ENCODE assay signal across 7 cellular contexts in genomic region chr1:206685256-206685748, GRCh38. TPM values are rescaled to one million over a fixed set of nuclear protein-coding genes. Genes with fewer than 3 reads are reported as not detected.
DNase-seq lines count a peak whose midpoint lies in the region; ATAC-seq and TF ChIP-seq lines count a peak whose summit lies in the region.

No MANE protein-coding gene starts in this region.

- peak; percentile 34 for ATAC-seq in GM18907 (IDR thresholded peaks at IDR 0.05; ENCODE audit: unreplicated experiment)
- peak; percentile 4 for ATAC-seq in HG03159 (IDR thresholded peaks at IDR 0.05; ENCODE audit: unreplicated experiment)
- no peak for ATAC-seq in HG03565 (IDR thresholded peaks at IDR 0.05; ENCODE audit: unreplicated experiment)

- TF ChIP-seq CTCF in WI38 (IDR thresholded peaks at IDR 0.05; ENCODE audit: low read depth, low read length) (no peak), suprapubic skin (IDR thresholded peaks at IDR 0.05) (no peak)

- DNase-seq in effector CD8-positive, alpha-beta T cell (lab: John Stamatoyannopoulos, UW) = peak; percentile 22
- DNase-seq in midbrain (lab: John Stamatoyannopoulos, UW) (peak; percentile 64), suprapubic skin (ENCODE audit: low spot score in 2 of 2) (no peak)

- no peak for TF ChIP-seq EP300 in suprapubic skin (IDR thresholded peaks at IDR 0.05)

- H3K4me3 ChIP-seq in WI38 (ENCODE audit: low read depth, low read length) (peak overlapping the region; percentile 88), suprapubic skin (peak overlapping the region; percentile 77)

- no peaks in the 10 kb centered on the region for H3K9me3 ChIP-seq in suprapubic skin

- no peaks in the 10 kb centered on the region for H3K36me3 ChIP-seq in suprapubic skin

- WGBS in suprapubic skin = 0% methylated on average over 26 of the region's 60 CpGs

- H3K27ac ChIP-seq in suprapubic skin = peak overlapping the region; percentile 99

- no peaks in the 10 kb centered on the region for H3K27me3 ChIP-seq in suprapubic skin

- TF ChIP-seq POLR2A in suprapubic skin (IDR thresholded peaks at IDR 0.05) = no peak

- peaks cover 48% of the 10 kb centered on the region for H3K4me1 ChIP-seq in suprapubic skin

RNA-seq across cellular contexts. Expression of gene MAPKAPK2, which starts 0.6 kb away (rescaled TPM):
- 10 to 100 TPM; 38.0 to 72.3 (median 62.4) TPM for total RNA-seq in suprapubic skin

RNA-seq across cellular contexts. Expression of gene DYRK3, which starts 50.0 kb away (rescaled TPM):
- total RNA-seq in suprapubic skin = 1 to 10 TPM; 2.2 to 4.7 (median 4.1) TPM

Comparison
In these comparisons a context has a peak if more than half of its experiments do, and no peak if none do; other contexts are left out.
1. DNase-seq: peak in effector CD8-positive, alpha-beta T cell (single experiment) and midbrain (single experiment); none in suprapubic skin (0 of 2).